5 cellular contexts compared by ENCODE assay signal in genomic region chr7:131792311-131792710, GRCh38.
"Had no signal": no experiment of that assay in that cellular context is flagged by ENCODE, and none has a peak within 500 bp of the region (broad histone marks: within the 10 kb centered on the region; RNA-seq: fewer than 3 reads in every experiment).

No MANE protein-coding gene starts in this region.

- H3K4me3 Mint-ChIP-seq: H9 had no signal

- ATAC-seq: K562 had no signal

- H3K4me3 ChIP-seq: GM23248, K562 had no signal

- H3K9me3 Mint-ChIP-seq: H9 had no signal

- H3K27ac Mint-ChIP-seq: H9 had no signal

- H3K9ac ChIP-seq: GM23248 had no signal

- H3K27ac ChIP-seq: GM23248 had no signal

- DNase-seq: GM23248, H9, HCEC 1CT, IMR-90 had no signal

- H2AFZ ChIP-seq: GM23248 had no signal
